ENCODE assay signal across 15 cellular contexts in the genomic region with DNA sequence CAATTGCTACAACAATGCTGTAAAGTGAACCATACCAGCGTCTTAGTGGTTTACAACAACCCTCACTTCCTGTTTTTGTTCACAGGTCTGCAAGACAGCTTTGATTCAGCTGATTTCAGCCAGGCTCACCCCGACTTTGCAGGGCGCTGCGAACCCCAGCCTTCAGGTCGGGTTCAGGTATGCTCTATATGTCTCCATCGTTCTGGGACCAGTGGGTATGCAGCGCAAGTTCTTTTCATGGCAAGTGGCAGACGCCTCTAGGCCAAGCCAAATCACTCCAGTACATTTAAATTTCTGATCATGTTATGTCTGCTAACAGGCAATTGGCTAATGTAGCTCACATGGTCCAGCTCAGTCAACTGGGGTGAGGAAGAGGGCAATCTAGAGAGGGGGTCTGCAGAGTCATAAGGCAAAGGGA. TPM values are rescaled to one million over a fixed set of nuclear protein-coding genes. Genes with fewer than 3 reads are reported as not detected.
DNase-seq lines count a peak whose midpoint lies in the region; ATAC-seq and TF ChIP-seq lines count a peak whose summit lies in the region.
"Had no signal": no experiment of that assay in that cellular context is flagged by ENCODE, and none has a peak within 500 bp of the region (broad histone marks: within the 10 kb centered on the region; RNA-seq: fewer than 3 reads in every experiment).

No MANE protein-coding gene starts in this region.

- no peaks in the 10 kb centered on the region for H3K27me3 ChIP-seq in CD4-positive, CD25-positive, alpha-beta regulatory T cell (ENCODE audit: control insufficient read depth, insufficient read depth, low read length)
- H3K27me3 ChIP-seq in tibial nerve, result no peaks in the 10 kb centered on the region
- H3K27me3 ChIP-seq: BLaER1, dorsolateral prefrontal cortex had no signal

- 69 to 83% methylated on average over 8 of the region's 8 CpGs for WGBS in tibial nerve, 2 donors

- H3K27me3 Mint-ChIP-seq in CD4-positive, CD25-positive, alpha-beta regulatory T cell, result peaks cover 15% of the 10 kb centered on the region

- TF ChIP-seq EP300 in tibial nerve (IDR thresholded peaks at IDR 0.05), result no peak

- H3K4me3 ChIP-seq in CD4-positive, CD25-positive, alpha-beta regulatory T cell (ENCODE audit: low read depth, low read length), result peak overlapping the region; percentile 51
- no peak overlapping the region for H3K4me3 ChIP-seq in tibial nerve
- H3K4me3 ChIP-seq: BLaER1, dorsolateral prefrontal cortex, GM23248, SK-N-MC had no signal

- peaks cover 4% of the 10 kb centered on the region for H3K4me1 ChIP-seq in CD4-positive, CD25-positive, alpha-beta regulatory T cell (ENCODE audit: control insufficient read depth, insufficient read depth, low read length, poor library complexity, severe bottlenecking)
- no peaks in the 10 kb centered on the region for H3K4me1 ChIP-seq in tibial nerve

- H3K9me3 Mint-ChIP-seq in CD4-positive, CD25-positive, alpha-beta regulatory T cell, result no peaks in the 10 kb centered on the region

- DNase-seq in CD4-positive, CD25-positive, alpha-beta regulatory T cell, result peak in 2 of 3 donors; percentile 17 to 25
- peak; percentile 9 for DNase-seq in activated T-helper 1 cell treated with Interleukin-2 at 50 U/mL for 16 hours (ENCODE audit: low read depth)
- no peak for DNase-seq in stimulated activated CD4-positive, alpha-beta T cell treated with anti-CD3 and anti-CD28 coated beads, Interleukin-4, amount 100 ng/mL, for 1 hour
- DNase-seq in NCI-H1105 (lab: John Stamatoyannopoulos, UW), result no peak
- no peak for DNase-seq in tibial nerve (ENCODE audit: low spot score in 2 of 2)
- DNase-seq: dorsolateral prefrontal cortex, GM23248, NCI-H2171 treated with DMSO at 0.1 percent for 48 hours, right cardiac atrium had no signal

- no peak overlapping the region for H3K27ac ChIP-seq in CD4-positive, CD25-positive, alpha-beta regulatory T cell (ENCODE audit: insufficient read depth, low read length, poor library complexity, severe bottlenecking)
- H3K27ac ChIP-seq in KOPT-K1 (ENCODE audit: low read depth, low read length, poor library complexity, severe bottlenecking) (peak overlapping the region; percentile 44), tibial nerve (no peak overlapping the region)
- H3K27ac ChIP-seq: BLaER1, dorsolateral prefrontal cortex, GM23248, SK-N-MC had no signal

- H3K4me3 Mint-ChIP-seq in CD4-positive, CD25-positive, alpha-beta regulatory T cell, result peak overlapping the region in 3 of 4 donors; percentile 8 to 55 (median 17)

- no peak for TF ChIP-seq CTCF in tibial nerve (IDR thresholded peaks at IDR 0.05)

- no peaks in the 10 kb centered on the region for H3K36me3 ChIP-seq in CD4-positive, CD25-positive, alpha-beta regulatory T cell (ENCODE audit: control insufficient read depth, insufficient read depth, low read length)
- H3K36me3 ChIP-seq in KOPT-K1 (ENCODE audit: insufficient read depth, low read length) (no peaks in the 10 kb centered on the region), tibial nerve (no peaks in the 10 kb centered on the region)
- H3K36me3 ChIP-seq: BLaER1 had no signal

- peaks cover 0 to 18% (median 7%) of the 10 kb centered on the region in 4 donors for H3K4me1 Mint-ChIP-seq in CD4-positive, CD25-positive, alpha-beta regulatory T cell

- H3K36me3 Mint-ChIP-seq in CD4-positive, CD25-positive, alpha-beta regulatory T cell, result no peaks in the 10 kb centered on the region

- no peaks in the 10 kb centered on the region for H3K9me3 ChIP-seq in CD4-positive, CD25-positive, alpha-beta regulatory T cell (ENCODE audit: control insufficient read depth in 2 of 2, low read length in 2 of 2)
- H3K9me3 ChIP-seq in KOPT-K1 (ENCODE audit: insufficient read depth, low read length, poor library complexity, severe bottlenecking), result no peaks in the 10 kb centered on the region
- no peaks in the 10 kb centered on the region for H3K9me3 ChIP-seq in tibial nerve
- H3K9me3 ChIP-seq: BLaER1 had no signal

- peak overlapping the region in 2 of 3 donors; percentile 57 to 81 for H3K27ac Mint-ChIP-seq in CD4-positive, CD25-positive, alpha-beta regulatory T cell

- peak; percentile 60 to 64 for ATAC-seq in CD4-positive, CD25-positive, alpha-beta regulatory T cell (ENCODE audit: low read depth in 2 of 2)
- ATAC-seq in GM19455 (IDR thresholded peaks at IDR 0.05; ENCODE audit: unreplicated experiment), result peak; percentile 59
- no peak for ATAC-seq in GM18511 (IDR thresholded peaks at IDR 0.05; ENCODE audit: unreplicated experiment)
- ATAC-seq: right cardiac atrium had no signal

- no peak for TF ChIP-seq POLR2A in tibial nerve (IDR thresholded peaks at IDR 0.05)

RNA-seq across cellular contexts. Expression of a gene that starts 52.4 kb away (rescaled TPM):
- 0.49 TPM for total RNA-seq in CD4-positive, CD25-positive, alpha-beta regulatory T cell
- not detected for polyA plus RNA-seq in CD4-positive, CD25-positive, alpha-beta regulatory T cell
- total RNA-seq in tibial nerve, result 100 to 1,000 TPM in 1 of 4 donors, 10 to 100 TPM in 3; 28.2 to 110 (median 45.6) TPM
- total RNA-seq: HT-29 had no signal

Comparison
In these comparisons a context has a peak if more than half of its experiments do, and no peak if none do; other contexts are left out.
1. DNase-seq: peak in CD4-positive, CD25-positive, alpha-beta regulatory T cell (2 of 3) and activated T-helper 1 cell treated with Interleukin-2 at 50 U/mL for 16 hours (single experiment); none in stimulated activated CD4-positive, alpha-beta T cell treated with anti-CD3 and anti-CD28 coated beads, Interleukin-4, amount 100 ng/mL, for 1 hour (single experiment), NCI-H1105 (single experiment) and tibial nerve (0 of 2).
2. RNA of a gene that starts 52.4 kb away (total RNA-seq): 28.2 to 110 TPM in tibial nerve; 0.49 TPM in CD4-positive, CD25-positive, alpha-beta regulatory T cell (single experiment); every median in the first group is over 10 times any median in the second.